Comparison of ENCODE assay signal across 1 cellular context in the genomic region with DNA sequence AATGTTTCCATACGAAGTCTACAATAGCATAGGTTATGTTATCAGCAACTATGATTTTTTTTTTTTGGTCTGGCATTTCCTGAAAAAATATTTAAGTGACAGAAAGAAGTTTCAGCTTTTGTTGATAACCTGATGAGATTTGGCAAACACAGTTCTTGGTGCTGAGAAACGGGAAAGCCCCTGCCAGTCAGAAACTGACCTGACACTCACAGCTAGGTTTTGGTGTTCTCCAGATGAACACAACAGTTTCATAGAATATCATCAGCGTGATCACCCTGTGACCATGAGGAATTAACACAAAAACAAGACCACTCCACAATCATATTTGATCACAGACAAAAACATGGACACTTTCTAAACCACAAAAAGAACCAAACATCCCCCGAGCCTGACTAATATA.
TF ChIP-seq lines count a peak whose summit lies in the region.

No MANE protein-coding gene starts in this region.

TF ChIP-seq in GM12878, 131 proteins besides CTCF, POLR2A, EP300 and RAD21 (continued from another document):
- TF ChIP-seq, protein P1, sequence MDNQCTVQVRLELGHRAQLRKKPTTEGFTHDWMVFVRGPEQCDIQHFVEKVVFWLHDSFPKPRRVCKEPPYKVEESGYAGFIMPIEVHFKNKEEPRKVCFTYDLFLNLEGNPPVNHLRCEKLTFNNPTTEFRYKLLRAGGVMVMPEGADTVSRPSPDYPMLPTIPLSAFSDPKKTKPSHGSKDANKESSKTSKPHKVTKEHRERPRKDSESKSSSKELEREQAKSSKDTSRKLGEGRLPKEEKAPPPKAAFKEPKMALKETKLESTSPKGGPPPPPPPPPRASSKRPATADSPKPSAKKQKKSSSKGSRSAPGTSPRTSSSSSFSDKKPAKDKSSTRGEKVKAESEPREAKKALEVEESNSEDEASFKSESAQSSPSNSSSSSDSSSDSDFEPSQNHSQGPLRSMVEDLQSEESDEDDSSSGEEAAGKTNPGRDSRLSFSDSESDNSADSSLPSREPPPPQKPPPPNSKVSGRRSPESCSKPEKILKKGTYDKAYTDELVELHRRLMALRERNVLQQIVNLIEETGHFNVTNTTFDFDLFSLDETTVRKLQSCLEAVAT (IDR thresholded peaks at IDR 0.05), result no peak
- TF ChIP-seq, protein P2, sequence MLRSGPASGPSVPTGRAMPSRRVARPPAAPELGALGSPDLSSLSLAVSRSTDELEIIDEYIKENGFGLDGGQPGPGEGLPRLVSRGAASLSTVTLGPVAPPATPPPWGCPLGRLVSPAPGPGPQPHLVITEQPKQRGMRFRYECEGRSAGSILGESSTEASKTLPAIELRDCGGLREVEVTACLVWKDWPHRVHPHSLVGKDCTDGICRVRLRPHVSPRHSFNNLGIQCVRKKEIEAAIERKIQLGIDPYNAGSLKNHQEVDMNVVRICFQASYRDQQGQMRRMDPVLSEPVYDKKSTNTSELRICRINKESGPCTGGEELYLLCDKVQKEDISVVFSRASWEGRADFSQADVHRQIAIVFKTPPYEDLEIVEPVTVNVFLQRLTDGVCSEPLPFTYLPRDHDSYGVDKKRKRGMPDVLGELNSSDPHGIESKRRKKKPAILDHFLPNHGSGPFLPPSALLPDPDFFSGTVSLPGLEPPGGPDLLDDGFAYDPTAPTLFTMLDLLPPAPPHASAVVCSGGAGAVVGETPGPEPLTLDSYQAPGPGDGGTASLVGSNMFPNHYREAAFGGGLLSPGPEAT (IDR thresholded peaks at IDR 0.05; ENCODE audit: low read depth), result peak; percentile 25; the same call in 1 of the 2 replicates
- TF ChIP-seq MTA2 (IDR thresholded peaks at IDR 0.05; ENCODE audit: low read depth), result peak; percentile 66
